1 cellular context compared by ENCODE assay signal in genomic region chr12:50018968-50019367, GRCh38.
TF ChIP-seq lines count a peak whose summit lies in the region.

No MANE protein-coding gene starts in this region.

TF ChIP-seq in WTC11, 78 proteins besides CTCF, POLR2A, EP300 and RAD21 (continued from another document):
- TF ChIP-seq E2F4 (CRISPR knock-in tag; IDR thresholded peaks at IDR 0.05; ENCODE audit: borderline replicate concordance, low read depth) (no peak), IRF2 (CRISPR knock-in tag; IDR thresholded peaks at IDR 0.05; ENCODE audit: borderline replicate concordance, low read depth) (no peak), JUN (CRISPR knock-in tag; IDR thresholded peaks at IDR 0.05) (no peak), E2F5 (CRISPR knock-in tag; IDR thresholded peaks at IDR 0.05) (no peak), AR (CRISPR knock-in tag; IDR thresholded peaks at IDR 0.05) (no peak), ZNF263 (CRISPR knock-in tag; IDR thresholded peaks at IDR 0.05; ENCODE audit: low read depth) (no peak), ZNF416 (CRISPR knock-in tag; IDR thresholded peaks at IDR 0.05) (no peak), NFATC4 (CRISPR knock-in tag; IDR thresholded peaks at IDR 0.05) (no peak), NFYB (CRISPR knock-in tag; conservative IDR thresholded peaks at IDR 0.05; ENCODE audit: low read depth) (no peak)
